8 cellular contexts compared by ENCODE assay signal in the genomic region with DNA sequence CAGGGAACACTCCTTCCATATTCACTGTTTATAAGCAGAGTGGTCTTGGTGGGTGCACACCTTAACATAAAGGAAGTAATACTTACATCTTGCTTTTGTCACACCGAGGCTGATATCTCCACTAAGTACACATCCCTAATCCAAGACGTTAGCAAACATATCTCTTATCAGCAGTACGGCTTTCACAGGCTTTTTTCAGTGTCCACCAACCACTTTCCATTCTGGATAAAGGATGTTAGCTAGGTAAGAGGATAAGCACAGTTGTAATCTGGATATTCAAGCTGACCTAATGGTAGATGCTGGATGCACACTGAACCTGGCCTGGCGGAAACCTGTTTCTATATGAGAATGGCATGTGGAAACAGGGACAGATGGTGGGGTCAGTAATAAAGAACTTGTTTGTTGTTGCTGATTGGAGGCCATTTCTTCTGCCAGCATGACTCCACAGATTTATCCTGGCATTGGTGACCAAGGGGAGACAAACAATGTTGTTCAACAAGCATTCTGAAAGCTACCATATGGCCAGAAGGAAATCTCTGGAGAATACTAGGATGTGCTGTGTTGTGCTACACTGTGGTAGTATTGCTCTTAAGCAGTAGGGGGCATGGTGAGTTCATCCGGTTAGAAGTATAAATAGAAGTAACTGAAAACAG.
DNase-seq lines count a peak whose midpoint lies in the region; ATAC-seq and TF ChIP-seq lines count a peak whose summit lies in the region.

No MANE protein-coding gene starts in this region.

- H3K27ac ChIP-seq in SJSA1 = peak overlapping the region; percentile 28

- TF ChIP-seq CTCF in epithelial cell of proximal tubule (conservative IDR thresholded peaks at IDR 0.05; ENCODE audit: low read depth, low read length) = peak; percentile 82

- peaks cover 24% of the 10 kb centered on the region for H3K4me1 ChIP-seq in SJSA1 (replicated peaks)

- H3K4me3 ChIP-seq in SJSA1 (no peak overlapping the region), epithelial cell of proximal tubule (ENCODE audit: low read depth, low read length) (no peak overlapping the region)

- no peaks in the 10 kb centered on the region for H3K9me3 ChIP-seq in SJSA1 (replicated peaks)

- no peaks in the 10 kb centered on the region for H3K27me3 ChIP-seq in SJSA1 (replicated peaks)

- ATAC-seq in GM18498 (IDR thresholded peaks at IDR 0.05; ENCODE audit: unreplicated experiment) (peak; percentile 98), HG02763 (IDR thresholded peaks at IDR 0.05; ENCODE audit: unreplicated experiment) (peak; percentile 96)

- H3K36me3 ChIP-seq in SJSA1 = no peaks in the 10 kb centered on the region

- DNase-seq in AML-193 (lab: John Stamatoyannopoulos, UW) (peak; percentile 46 to 57), NCI-H1048 (lab: John Stamatoyannopoulos, UW) (peak; percentile 39), SJSA1 (ENCODE audit: low read depth in 1 of 2, low spot score in 2 of 2) (peak; percentile 46 to 55), epithelial cell of proximal tubule (ENCODE audit: low read depth) (no peak), myocyte (ENCODE audit: low read depth) (peak; percentile 83), UCSD-AML1 (lab: John Stamatoyannopoulos, UW; ENCODE audit: unreplicated experiment) (no peak)

Comparison
In these comparisons a context has a peak if more than half of its experiments do, and no peak if none do; other contexts are left out.
1. DNase-seq: peak in AML-193 (2 of 2), NCI-H1048 (single experiment), SJSA1 (2 of 2) and myocyte (single experiment); none in epithelial cell of proximal tubule (single experiment) and UCSD-AML1 (single experiment).